12 cellular contexts compared by ENCODE assay signal in genomic region chr6:3389390-3390167, GRCh38.
DNase-seq lines count a peak whose midpoint lies in the region; ATAC-seq, FAIRE-seq and TF ChIP-seq lines count a peak whose summit lies in the region.
"Had no signal": no experiment of that assay in that cellular context is flagged by ENCODE, and none has a peak within 500 bp of the region (broad histone marks: within the 10 kb centered on the region; RNA-seq: fewer than 3 reads in every experiment).

No MANE protein-coding gene starts in this region.

- no peak overlapping the region for H3K27ac Mint-ChIP-seq in activated CD4-positive, alpha-beta T cell treated with anti-CD3 and anti-CD28 coated beads, Interleukin-2, amount 10 ng/mL, durations not matched to agents 24 days and 14 days

- H3K9me3 ChIP-seq in adipocyte (ENCODE audit: control insufficient read depth, low read length) = no peaks in the 10 kb centered on the region
- H3K9me3 ChIP-seq: A549 had no signal

- no peaks in the 10 kb centered on the region for H3K9me3 Mint-ChIP-seq in activated CD4-positive, alpha-beta T cell treated with anti-CD3 and anti-CD28 coated beads, Interleukin-2, amount 10 ng/mL, durations not matched to agents 24 days and 14 days

- no peak overlapping the region for H3K4me3 Mint-ChIP-seq in activated CD4-positive, alpha-beta T cell treated with anti-CD3 and anti-CD28 coated beads, Interleukin-2, amount 10 ng/mL, durations not matched to agents 24 days and 14 days

- H3K36me3 ChIP-seq in adipocyte (ENCODE audit: control insufficient read depth, insufficient read depth, low read length, severe bottlenecking) = no peaks in the 10 kb centered on the region

- no peak for TF ChIP-seq POLR2A in GM12892 (IDR thresholded peaks at IDR 0.05; ENCODE audit: low read depth, low read length)

- H3K4me1 Mint-ChIP-seq in activated CD4-positive, alpha-beta T cell treated with anti-CD3 and anti-CD28 coated beads, Interleukin-2, amount 10 ng/mL, durations not matched to agents 24 days and 14 days = no peaks in the 10 kb centered on the region

- FAIRE-seq in GM12892 (lab: Jason Lieb, UNC) = no peak
- FAIRE-seq: A549 had no signal

- no peaks in the 10 kb centered on the region for H3K36me3 Mint-ChIP-seq in activated CD4-positive, alpha-beta T cell treated with anti-CD3 and anti-CD28 coated beads, Interleukin-2, amount 10 ng/mL, durations not matched to agents 24 days and 14 days (ENCODE audit: low read depth)

- no peak for TF ChIP-seq CTCF in fibroblast of the aortic adventitia (IDR thresholded peaks at IDR 0.05; ENCODE audit: insufficient read depth, low read length)

- peak overlapping the region; percentile 66 for H3K9ac ChIP-seq in adipocyte (ENCODE audit: low read length)

- intact Hi-C loops in activated CD4-positive, alpha-beta T cell treated with anti-CD3 and anti-CD28 coated beads, Interleukin-2, amount 10 ng/mL, durations not matched to agents 24 days and 14 days (cut with micrococcal nuclease) = no loop called here

- H3K4me3 ChIP-seq in adipocyte (ENCODE audit: low read length) (peak overlapping the region; percentile 42), fibroblast of the aortic adventitia (ENCODE audit: low read depth, low read length) (peak overlapping the region; percentile 35)
- H3K4me3 ChIP-seq: A549 had no signal

- H3K27me3 Mint-ChIP-seq in activated CD4-positive, alpha-beta T cell treated with anti-CD3 and anti-CD28 coated beads, Interleukin-2, amount 10 ng/mL, durations not matched to agents 24 days and 14 days = no peaks in the 10 kb centered on the region

- peaks cover 46% of the 10 kb centered on the region for H3K4me1 ChIP-seq in adipocyte (ENCODE audit: control insufficient read depth, insufficient read depth, low read length)

- DNase-seq in AG08395 (ENCODE audit: low spot score) = peak; percentile 91
- DNase-seq in adipocyte (ENCODE audit: low read depth) = no peak
- peak; percentile 98 for DNase-seq in fibroblast of the aortic adventitia (ENCODE audit: low read depth)
- DNase-seq in nucleus accumbens (lab: John Stamatoyannopoulos, UW) = peak in 31 of 56 donors; percentile 15 to 80 (median 55)
- DNase-seq in GM12892 (ENCODE audit: insufficient read length) = no peak
- no peak for DNase-seq in activated CD4-positive, alpha-beta T cell treated with anti-CD3 and anti-CD28 coated beads, Interleukin-2, amount 10 ng/mL, durations not matched to agents 24 days and 14 days
- no peak for DNase-seq in HuH-7.5 (ENCODE audit: low spot score)
- DNase-seq: GDM1, NCI-H524 treated with DMSO at 0.1 percent for 48 hours, SW 1271 had no signal

- no peaks in the 10 kb centered on the region for H3K27me3 ChIP-seq in adipocyte (replicated peaks; ENCODE audit: control insufficient read depth, insufficient read depth, low read length)

- ATAC-seq in GM21423 (IDR thresholded peaks at IDR 0.05; ENCODE audit: unreplicated experiment) = no peak
- ATAC-seq: A549 had no signal

Comparison
In these comparisons a context has a peak if more than half of its experiments do, and no peak if none do; other contexts are left out.
1. DNase-seq: peak in AG08395 (single experiment), fibroblast of the aortic adventitia (single experiment) and nucleus accumbens (31 of 56); none in adipocyte (single experiment), GM12892 (single experiment), activated CD4-positive, alpha-beta T cell treated with anti-CD3 and anti-CD28 coated beads, Interleukin-2, amount 10 ng/mL, durations not matched to agents 24 days and 14 days (single experiment) and HuH-7.5 (single experiment).